18 cellular contexts compared by ENCODE assay signal in the genomic region with DNA sequence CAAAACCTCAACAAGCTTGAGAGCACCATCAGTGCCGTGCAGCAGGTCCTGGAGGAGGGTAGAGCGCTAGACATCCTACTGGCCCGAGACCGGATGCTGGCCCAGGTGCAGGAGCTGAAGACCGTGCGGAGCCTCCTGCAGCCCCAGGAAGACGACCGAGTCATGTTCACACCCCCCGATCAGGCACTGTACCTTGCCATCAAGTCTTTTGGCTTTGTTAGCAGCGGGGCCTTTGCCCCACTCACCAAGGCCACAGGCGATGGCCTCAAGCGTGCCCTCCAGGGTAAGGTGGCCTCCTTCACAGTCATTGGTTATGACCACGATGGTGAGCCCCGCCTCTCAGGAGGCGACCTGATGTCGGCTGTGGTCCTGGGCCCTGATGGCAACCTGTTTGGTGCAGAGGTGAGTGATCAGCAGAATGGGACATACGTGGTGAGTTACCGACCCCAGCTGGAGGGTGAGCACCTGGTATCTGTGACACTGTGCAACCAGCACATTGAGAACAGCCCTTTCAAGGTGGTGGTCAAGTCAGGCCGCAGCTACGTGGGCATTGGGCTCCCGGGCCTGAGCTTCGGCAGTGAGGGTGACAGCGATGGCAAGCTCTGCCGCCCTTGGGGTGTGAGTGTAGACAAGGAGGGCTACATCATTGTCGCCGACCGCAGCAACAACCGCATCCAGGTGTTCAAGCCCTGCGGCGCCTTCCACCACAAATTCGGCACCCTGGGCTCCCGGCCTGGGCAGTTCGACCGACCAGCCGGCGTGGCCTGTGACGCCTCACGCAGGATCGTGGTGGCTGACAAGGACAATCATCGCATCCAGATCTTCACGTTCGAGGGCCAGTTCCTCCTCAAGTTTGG.
"Had no signal": no experiment of that assay in that cellular context is flagged by ENCODE, and none has a peak within 500 bp of the region (broad histone marks: within the 10 kb centered on the region; RNA-seq: fewer than 3 reads in every experiment).

No MANE protein-coding gene starts in this region.

- H3K4me3 Mint-ChIP-seq: naive B cell, nephron had no signal

- H3K4me1 Mint-ChIP-seq: naive B cell had no signal

- H3K27ac ChIP-seq: esophagus squamous epithelium, neutrophil, sigmoid colon, skin epidermis, stomach, thoracic aorta, transverse colon had no signal

- H3K4me1 ChIP-seq: esophagus squamous epithelium, sigmoid colon, transverse colon had no signal

- H3K36me3 Mint-ChIP-seq: naive B cell had no signal

- H3K27me3 ChIP-seq: neutrophil, sigmoid colon, transverse colon had no signal

- H3K36me3 ChIP-seq: esophagus squamous epithelium, neutrophil, sigmoid colon, stomach, thoracic aorta, transverse colon had no signal

- H3K9me3 Mint-ChIP-seq: naive B cell, nephron had no signal

- H3K4me3 ChIP-seq: esophagus squamous epithelium, sigmoid colon, skin epidermis, stomach, thoracic aorta, transverse colon had no signal

- ATAC-seq: left colon, left ventricle myocardium superior had no signal

- DNase-seq: effector memory CD4-positive, alpha-beta T cell; esophagus squamous epithelium; foreskin fibroblast; left colon; left ventricle myocardium superior; mesendoderm; naive B cell; sigmoid colon; stimulated activated CD4-positive, alpha-beta T cell treated with anti-CD3 and anti-CD28 coated beads, Interleukin-2, amount 100 ng/mL, for 24 hours; stimulated activated CD4-positive, alpha-beta T cell treated with anti-CD3 and anti-CD28 coated beads, Interleukin-4, amount 100 ng/mL, for 4 hours; stimulated activated naive CD4-positive, alpha-beta T cell; stomach; substantia nigra; transverse colon had no signal

- H3K9me3 ChIP-seq: esophagus squamous epithelium, neutrophil, sigmoid colon, stomach, thoracic aorta, transverse colon had no signal

- H3K27ac Mint-ChIP-seq: nephron had no signal
